1 cellular context compared by ENCODE assay signal in genomic region chr15:75775296-75776074, GRCh38.
TF ChIP-seq lines count a peak whose summit lies in the region.

No MANE protein-coding gene starts in this region.

TF ChIP-seq in HCT116, 20 proteins besides CTCF, POLR2A, EP300 and RAD21 (continued from another document):
- TF ChIP-seq TCF7L2 (IDR thresholded peaks at IDR 0.05; ENCODE audit: borderline replicate concordance, extremely low read depth, insufficient read depth, insufficient read length) = peak; percentile 96
